In genomic region chr10:96439655-96440217, GRCh38 we compare ENCODE assay signal across 17 cellular contexts.
A peak's percentile ranks its signal among the peaks of the same experiment; 100 is the strongest.
DNase-seq lines count a peak whose midpoint lies in the region; ATAC-seq and TF ChIP-seq lines count a peak whose summit lies in the region.
"Had no signal": no experiment of that assay in that cellular context is flagged by ENCODE, and none has a peak within 500 bp of the region (broad histone marks: within the 10 kb centered on the region; RNA-seq: fewer than 3 reads in every experiment).

No MANE protein-coding gene starts in this region.

- intact Hi-C loops in Right ventricle myocardium inferior (cut with DNase I) (no loop called here), cardiac septum (cut with DNase I) (no loop called here), heart left ventricle (cut with DNase I) (no loop called here), left ventricle myocardium superior (cut with micrococcal nuclease) (no loop called here), aorta (cut with DNase I) (no loop called here)

- H3K27me3 ChIP-seq in heart left ventricle (no peaks in the 10 kb centered on the region), aorta (ENCODE audit: control insufficient read depth in 1 of 2, insufficient read depth in 2 of 2, low read length in 1 of 2) (no peaks in the 10 kb centered on the region)
- H3K27me3 ChIP-seq: BLaER1 had no signal

- no peak for TF ChIP-seq POLR2A in heart left ventricle (IDR thresholded peaks at IDR 0.05)

- H3K4me3 ChIP-seq in heart left ventricle (no peak overlapping the region), aorta (ENCODE audit: low read length in 2 of 2) (no peak overlapping the region)
- H3K4me3 ChIP-seq: A549, BLaER1, GM23338 had no signal

- H3K9me3 ChIP-seq in heart left ventricle (peaks cover 0 to 6% (median 0%) of the 10 kb centered on the region in 12 donors), aorta (ENCODE audit: control insufficient read depth, low read length) (no peaks in the 10 kb centered on the region)
- H3K9me3 ChIP-seq: A549 had no signal

- DNase-seq in Right ventricle myocardium inferior (ENCODE audit: missing footprints): no peak
- DNase-seq in cardiac septum (ENCODE audit: low spot score): no peak
- DNase-seq in heart left ventricle: peak in 1 of 5 donors; percentile 29
- DNase-seq in left ventricle myocardium superior: no peak
- DNase-seq in substantia nigra (lab: John Stamatoyannopoulos, UW): no peak
- no peak for DNase-seq in aorta
- DNase-seq in hepatic stellate cell (ENCODE audit: low spot score): no peak
- DNase-seq: CD4-positive, alpha-beta memory T cell; DMS153; DMS79; GDM1; HCEC 1CT; IMR-90 had no signal

- TF ChIP-seq CTCF in heart left ventricle (IDR thresholded peaks at IDR 0.05): no peak

- H3K4me1 ChIP-seq in heart left ventricle: peaks cover 0 to 25% (median 7%) of the 10 kb centered on the region in 12 donors
- H3K4me1 ChIP-seq in aorta (ENCODE audit: control insufficient read depth in 1 of 2, insufficient read depth in 2 of 2, low read length in 2 of 2): no peaks in the 10 kb centered on the region
- H3K4me1 ChIP-seq: A549, BLaER1 had no signal

- 78 to 83% (median 80%) methylated on average over 4 of the region's 4 CpGs for WGBS in heart left ventricle, 4 donors
- 59 to 62% methylated on average over 4 of the region's 4 CpGs for WGBS in aorta, 2 donors

- ATAC-seq in Right ventricle myocardium inferior: peak; percentile 82
- peak; percentile 28 to 77 (median 52) for ATAC-seq in heart left ventricle
- peak; percentile 75 for ATAC-seq in left ventricle myocardium superior
- no peak for ATAC-seq in aorta (ENCODE audit: low FRiP score)
- ATAC-seq: A549, GM23338 had no signal

- H3K27ac ChIP-seq in heart left ventricle (peak overlapping the region in 6 of 12 donors; percentile 18 to 76 (median 50)), substantia nigra (ENCODE audit: low read depth, low read length, poor library complexity, severe bottlenecking) (no peak overlapping the region), aorta (ENCODE audit: low read depth in 1 of 2, low read length in 2 of 2) (no peak overlapping the region)
- H3K27ac ChIP-seq: 22Rv1, A549, BLaER1 had no signal

- H3K36me3 ChIP-seq in heart left ventricle (no peaks in the 10 kb centered on the region), aorta (ENCODE audit: control insufficient read depth in 1 of 2, insufficient read depth in 2 of 2, low read length in 1 of 2) (no peaks in the 10 kb centered on the region)
- H3K36me3 ChIP-seq: BLaER1 had no signal
